ENCODE assay signal across 1 cellular context in genomic region chr19:50562996-50563395, GRCh38.
TF ChIP-seq lines count a peak whose summit lies in the region.

No MANE protein-coding gene starts in this region.

TF ChIP-seq in HepG2, 621 proteins besides CTCF, POLR2A, EP300 and RAD21:
- TF ChIP-seq ZNF878 (CRISPR knock-in tag; IDR thresholded peaks at IDR 0.05) = no peak
- no peak for TF ChIP-seq HDAC1 (CRISPR knock-in tag; IDR thresholded peaks at IDR 0.05)
- TF ChIP-seq ZNF605 (CRISPR knock-in tag; IDR thresholded peaks at IDR 0.05) = no peak
- TF ChIP-seq, protein P1, sequence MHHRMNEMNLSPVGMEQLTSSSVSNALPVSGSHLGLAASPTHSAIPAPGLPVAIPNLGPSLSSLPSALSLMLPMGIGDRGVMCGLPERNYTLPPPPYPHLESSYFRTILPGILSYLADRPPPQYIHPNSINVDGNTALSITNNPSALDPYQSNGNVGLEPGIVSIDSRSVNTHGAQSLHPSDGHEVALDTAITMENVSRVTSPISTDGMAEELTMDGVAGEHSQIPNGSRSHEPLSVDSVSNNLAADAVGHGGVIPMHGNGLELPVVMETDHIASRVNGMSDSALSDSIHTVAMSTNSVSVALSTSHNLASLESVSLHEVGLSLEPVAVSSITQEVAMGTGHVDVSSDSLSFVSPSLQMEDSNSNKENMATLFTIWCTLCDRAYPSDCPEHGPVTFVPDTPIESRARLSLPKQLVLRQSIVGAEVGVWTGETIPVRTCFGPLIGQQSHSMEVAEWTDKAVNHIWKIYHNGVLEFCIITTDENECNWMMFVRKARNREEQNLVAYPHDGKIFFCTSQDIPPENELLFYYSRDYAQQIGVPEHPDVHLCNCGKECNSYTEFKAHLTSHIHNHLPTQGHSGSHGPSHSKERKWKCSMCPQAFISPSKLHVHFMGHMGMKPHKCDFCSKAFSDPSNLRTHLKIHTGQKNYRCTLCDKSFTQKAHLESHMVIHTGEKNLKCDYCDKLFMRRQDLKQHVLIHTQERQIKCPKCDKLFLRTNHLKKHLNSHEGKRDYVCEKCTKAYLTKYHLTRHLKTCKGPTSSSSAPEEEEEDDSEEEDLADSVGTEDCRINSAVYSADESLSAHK (CRISPR knock-in tag; IDR thresholded peaks at IDR 0.05; ENCODE audit: borderline replicate concordance) = no peak
- no peak for TF ChIP-seq GFI1 (CRISPR knock-in tag; IDR thresholded peaks at IDR 0.05; ENCODE audit: borderline replicate concordance)
- TF ChIP-seq TSC22D2 (CRISPR knock-in tag; IDR thresholded peaks at IDR 0.05; ENCODE audit: borderline replicate concordance) = no peak
- TF ChIP-seq SRSF9 (IDR thresholded peaks at IDR 0.05; ENCODE audit: borderline replicate concordance, insufficient read depth, low read depth, low read length, poor library complexity, severe bottlenecking) = no peak
- TF ChIP-seq GABPB1 (CRISPR knock-in tag; IDR thresholded peaks at IDR 0.05) = no peak
- TF ChIP-seq IRF1 (CRISPR knock-in tag; IDR thresholded peaks at IDR 0.05; ENCODE audit: low read depth) = no peak
